ENCODE assay signal across 14 cellular contexts in genomic region chr10:11687357-11687771, GRCh38. TPM values are rescaled to one million over a fixed set of nuclear protein-coding genes. Genes with fewer than 3 reads are reported as not detected.
DNase-seq lines count a peak whose midpoint lies in the region; ATAC-seq and TF ChIP-seq lines count a peak whose summit lies in the region.
"Had no signal": no experiment of that assay in that cellular context is flagged by ENCODE, and none has a peak within 500 bp of the region (broad histone marks: within the 10 kb centered on the region; RNA-seq: fewer than 3 reads in every experiment).

No MANE protein-coding gene starts in this region.

- H3K18ac ChIP-seq in trophoblast cell (ENCODE audit: low read length), result peak overlapping the region; percentile 40

- peak overlapping the region; percentile 89 for H3K4me2 ChIP-seq in PC-9
- peak overlapping the region; percentile 32 for H3K4me2 ChIP-seq in trophoblast cell (ENCODE audit: low read length)

- peak overlapping the region; percentile 41; the same call in 1 of the 2 replicates for H3K4me3 ChIP-seq in PC-9
- H3K4me3 ChIP-seq in trophoblast cell (ENCODE audit: low read depth, low read length), result no peak overlapping the region
- no peak overlapping the region for H3K4me3 ChIP-seq in gastroesophageal sphincter

- H3K79me2 ChIP-seq in PC-9 (ENCODE audit: low read depth) (no peaks in the 10 kb centered on the region), trophoblast cell (ENCODE audit: control insufficient read depth, insufficient read depth, low read length, poor library complexity) (peaks cover 2% of the 10 kb centered on the region)

- peak overlapping the region; percentile 1 for H4K8ac ChIP-seq in trophoblast cell (ENCODE audit: low read depth, low read length)

- peak overlapping the region; percentile 7 for H2BK5ac ChIP-seq in trophoblast cell (ENCODE audit: low read depth, low read length, poor library complexity)

- BruUV-seq in PC-9 (replicated peaks; lab: Mats Ljungman, UMichigan), result no TSS peak

- peak overlapping the region; percentile 82 for H4K91ac ChIP-seq in trophoblast cell (ENCODE audit: low read depth, low read length)

- peaks cover 53% of the 10 kb centered on the region for H3F3A ChIP-seq in PC-9 (ENCODE audit: insufficient read depth, low read depth)

- ATAC-seq in esophagus mucosa (peak; percentile 70), gastroesophageal sphincter (no peak)
- ATAC-seq: right cardiac atrium had no signal

- H3K79me1 ChIP-seq in trophoblast cell (ENCODE audit: low read length), result peaks cover 34% of the 10 kb centered on the region

- no peaks in the 10 kb centered on the region for H3K9me2 ChIP-seq in PC-9 (ENCODE audit: insufficient read depth)

- no peak overlapping the region for H3K23ac ChIP-seq in trophoblast cell (ENCODE audit: low read length)

- peak overlapping the region; percentile 77 for H2BK12ac ChIP-seq in trophoblast cell (ENCODE audit: low read length)

- H3K9me3 ChIP-seq in PC-9 (ENCODE audit: insufficient read depth, low read depth) (no peaks in the 10 kb centered on the region), trophoblast cell (ENCODE audit: insufficient read depth, low read depth, low read length) (no peaks in the 10 kb centered on the region), gastroesophageal sphincter (no peaks in the 10 kb centered on the region)

- WGBS in trophoblast cell (ENCODE audit: extremely low coverage, insufficient coverage, insufficient read length), result no CpG with 5 or more reads among the region's 8 CpGs
- 85 to 100% methylated on average over 3 to 7 of the region's 8 CpGs for WGBS in gastroesophageal sphincter (ENCODE audit: low coverage in 1 of 2), 2 donors

- H2AFZ ChIP-seq in PC-9, result no peak overlapping the region
- H2AFZ ChIP-seq in trophoblast cell (ENCODE audit: insufficient read depth, low read length, poor library complexity), result no peak overlapping the region

- TF ChIP-seq EP300 in gastroesophageal sphincter (IDR thresholded peaks at IDR 0.05), result no peak

- no peak overlapping the region for H3K9ac ChIP-seq in trophoblast cell (ENCODE audit: low read length)

- TF ChIP-seq CTCF in PC-9 (conservative IDR thresholded peaks at IDR 0.05) (no peak), gastroesophageal sphincter (IDR thresholded peaks at IDR 0.05) (no peak)

- H3K4me1 ChIP-seq in PC-9 (replicated peaks; ENCODE audit: insufficient read depth) (peaks cover 61% of the 10 kb centered on the region), trophoblast cell (ENCODE audit: control insufficient read depth in 1 of 2, insufficient read depth in 2 of 2, low read length in 2 of 2) (peaks cover 43 to 46% of the 10 kb centered on the region in 2 experiments), gastroesophageal sphincter (peaks cover 0 to 10% (median 0%) of the 10 kb centered on the region in 3 donors)

- H3K4ac ChIP-seq in trophoblast cell (ENCODE audit: low read depth, low read length), result no peak overlapping the region

- CTCF ChIA-PET in PC-9 (lab: Charles Lee), result no interaction called here

- intact Hi-C loops in PC-9 (cut with micrococcal nuclease; ENCODE audit: unreplicated experiment), result loop anchor here (1.0 to 5.0 kb wide), 7 partner anchors 23 to 171 kb away; partner anchors contain the start of gene USP6NL

- no peak overlapping the region for H3K14ac ChIP-seq in trophoblast cell (ENCODE audit: low read length)

- no peak overlapping the region for H2AK5ac ChIP-seq in trophoblast cell (ENCODE audit: low read length)

- H3K27ac ChIP-seq in PC-9 (peak overlapping the region; percentile 98), trophoblast cell (ENCODE audit: low read depth, low read length) (peak overlapping the region; percentile 88), gastroesophageal sphincter (no peak overlapping the region)

- POLR2A ChIA-PET in PC-9 (lab: Charles Lee; ENCODE audit: unreplicated experiment), result interaction anchor here (0.9 kb wide), 1 partner anchor 23 kb away, joined by 7 read pairs; no protein-coding TSS in a partner anchor

- H2BK120ac ChIP-seq in trophoblast cell (ENCODE audit: insufficient read depth, low read length, poor library complexity), result peak overlapping the region; percentile 56

- H3K27me3 ChIP-seq in PC-9 (ENCODE audit: insufficient read depth, low read depth) (no peaks in the 10 kb centered on the region), trophoblast cell (ENCODE audit: insufficient read depth, low read length) (no peaks in the 10 kb centered on the region), gastroesophageal sphincter (no peaks in the 10 kb centered on the region)

- TF ChIP-seq POLR2A in gastroesophageal sphincter (IDR thresholded peaks at IDR 0.05), result no peak

- H3K36me3 ChIP-seq in PC-9 (ENCODE audit: low read depth) (no peaks in the 10 kb centered on the region), trophoblast cell (ENCODE audit: control insufficient read depth in 1 of 2, insufficient read depth in 2 of 2, low read length in 2 of 2) (no peaks in the 10 kb centered on the region), gastroesophageal sphincter (no peaks in the 10 kb centered on the region)

- no peak overlapping the region for H4K12ac ChIP-seq in trophoblast cell (ENCODE audit: low read depth, low read length)

- DNase-seq in DMS53 treated with DMSO at 0.1 percent for 48 hours (lab: John Stamatoyannopoulos, UW; ENCODE audit: unreplicated experiment) (peak; percentile 61), PC-9 (peak; percentile 84 to 97), trophoblast cell (peak; percentile 97 to 99), AML-193 (lab: John Stamatoyannopoulos, UW) (no peak), DMS79 (lab: John Stamatoyannopoulos, UW) (no peak)
- no peak for DNase-seq in stimulated activated CD4-positive, alpha-beta T cell treated with anti-CD3 and anti-CD28 coated beads, Interleukin-2, amount 100 ng/mL, for 24 hours
- DNase-seq: activated naive CD4-positive, alpha-beta T cell treated with anti-CD3 and anti-CD28 coated beads, Interleukin-2, amount 10 ng/mL, durations not matched to agents 7 days and 5 days; COR-L47; NCI-H2227 treated with DMSO at 0.1 percent for 48 hours; right cardiac atrium had no signal

- no peaks in the 10 kb centered on the region for H4K20me1 ChIP-seq in PC-9 (ENCODE audit: insufficient read depth)

RNA-seq across cellular contexts. Expression of gene ECHDC3, which starts 54.8 kb away (rescaled TPM):
- total RNA-seq in PC-9 (2021) (not detected in 2 replicates), esophagus mucosa (17.8 TPM), gastroesophageal sphincter (10 to 100 TPM in 3 of 4 donors, 1 to 10 TPM in 1; 7.3 to 19.3 (median 14.0) TPM)
- polyA plus RNA-seq in trophoblast cell (2013), result 2.5 and 2.8 TPM in 2 replicates
- total RNA-seq: M059J; T-helper 2 cell treated with Interferon-gamma antibody and Interleukin-4, amounts not matched to agents 100 ng/mL and 5 ng/mL, for 36 hours had no signal

Comparison
In these comparisons a context has a peak if more than half of its experiments do, and no peak if none do; other contexts are left out.
1. DNase-seq: peak in DMS53 treated with DMSO at 0.1 percent for 48 hours (single experiment), PC-9 (2 of 2) and trophoblast cell (2 of 2); none in AML-193 (0 of 2), DMS79 (single experiment) and stimulated activated CD4-positive, alpha-beta T cell treated with anti-CD3 and anti-CD28 coated beads, Interleukin-2, amount 100 ng/mL, for 24 hours (0 of 2).
2. H3K27ac ChIP-seq: peak in PC-9 (single experiment) and trophoblast cell (single experiment); none in gastroesophageal sphincter (0 of 4).